13 cellular contexts compared by ENCODE assay signal in genomic region chr2:8491296-8492048, GRCh38.
A peak's percentile ranks its signal among the peaks of the same experiment; 100 is the strongest.
DNase-seq lines count a peak whose midpoint lies in the region; ATAC-seq and TF ChIP-seq lines count a peak whose summit lies in the region.
"Had no signal": no experiment of that assay in that cellular context is flagged by ENCODE, and none has a peak within 500 bp of the region (broad histone marks: within the 10 kb centered on the region; RNA-seq: fewer than 3 reads in every experiment).

No MANE protein-coding gene starts in this region.

- H3K27me3 Mint-ChIP-seq in stimulated activated naive B cell treated with anti-CD40 and anti-IgM and Interleukin-4, amounts not matched to agents 10 μg/mL and 1 μg/mL and 100 μg/mL, for 72 hours, result peaks cover 55 to 75% of the 10 kb centered on the region in 2 donors

- no peaks in the 10 kb centered on the region for H3K9me3 ChIP-seq in skeletal muscle tissue (ENCODE audit: control insufficient read depth in 3 of 3, low read length in 3 of 3)

- peaks cover 0 to 10% (median 5%) of the 10 kb centered on the region in 3 donors for H3K4me1 ChIP-seq in skeletal muscle tissue (ENCODE audit: control insufficient read depth in 3 of 3, insufficient read depth in 3 of 3, low read length in 3 of 3)

- H3K9me3 Mint-ChIP-seq in stimulated activated naive B cell treated with anti-CD40 and anti-IgM and Interleukin-4, amounts not matched to agents 10 μg/mL and 1 μg/mL and 100 μg/mL, for 72 hours, result peaks cover 2 to 3% of the 10 kb centered on the region in 2 donors
- H3K9me3 Mint-ChIP-seq: activated naive CD8-positive, alpha-beta T cell treated with anti-CD3 and anti-CD28 coated beads, Interleukin-2, amount 50 U/mL, for 24 hours; T-helper 2 cell treated with Interferon-gamma antibody and Interleukin-4, amounts not matched to agents 5 μg/mL and 100 μg/mL, for 36 hours had no signal

- H3K36me3 ChIP-seq in skeletal muscle tissue (ENCODE audit: control insufficient read depth in 3 of 3, insufficient read depth in 3 of 3, low read length in 3 of 3), result no peaks in the 10 kb centered on the region

- H3K4me3 ChIP-seq in fibroblast of the aortic adventitia (ENCODE audit: low read depth, low read length) (peak overlapping the region; percentile 14), skeletal muscle tissue (ENCODE audit: low read length in 3 of 3) (no peak overlapping the region)

- TF ChIP-seq CTCF in fibroblast of the aortic adventitia (IDR thresholded peaks at IDR 0.05; ENCODE audit: insufficient read depth, low read length), result no peak

- peaks cover 3 to 7% of the 10 kb centered on the region in 2 donors for H3K36me3 Mint-ChIP-seq in stimulated activated naive B cell treated with anti-CD40 and anti-IgM and Interleukin-4, amounts not matched to agents 10 μg/mL and 1 μg/mL and 100 μg/mL, for 72 hours

- peaks cover 0 to 2% (median 0%) of the 10 kb centered on the region in 3 donors for H3K27me3 ChIP-seq in skeletal muscle tissue (ENCODE audit: control insufficient read depth in 3 of 3, insufficient read depth in 3 of 3, low read length in 3 of 3)

- no peak overlapping the region for H3K9ac ChIP-seq in skeletal muscle tissue (ENCODE audit: low read depth in 1 of 3, low read length in 3 of 3)

- ATAC-seq in GM21825 (IDR thresholded peaks at IDR 0.05; ENCODE audit: unreplicated experiment), result no peak
- ATAC-seq in stimulated activated naive B cell treated with anti-CD40 and anti-IgM and Interleukin-4, amounts not matched to agents 10 μg/mL and 1 μg/mL and 100 μg/mL, for 72 hours (replicated peaks), result no peak
- ATAC-seq: activated naive CD8-positive, alpha-beta T cell treated with anti-CD3 and anti-CD28 coated beads, Interleukin-2, amount 50 U/mL, for 24 hours had no signal

- H3K27ac ChIP-seq in skeletal muscle tissue (ENCODE audit: low read depth, low read length), result peak overlapping the region; percentile 36

- no peak overlapping the region for H3K4me3 Mint-ChIP-seq in stimulated activated naive B cell treated with anti-CD40 and anti-IgM and Interleukin-4, amounts not matched to agents 10 μg/mL and 1 μg/mL and 100 μg/mL, for 72 hours
- H3K4me3 Mint-ChIP-seq: activated naive CD8-positive, alpha-beta T cell treated with anti-CD3 and anti-CD28 coated beads, Interleukin-2, amount 50 U/mL, for 24 hours; T-helper 2 cell treated with Interferon-gamma antibody and Interleukin-4, amounts not matched to agents 5 μg/mL and 100 μg/mL, for 36 hours had no signal

- no peak overlapping the region for H3K27ac Mint-ChIP-seq in stimulated activated naive B cell treated with anti-CD40 and anti-IgM and Interleukin-4, amounts not matched to agents 10 μg/mL and 1 μg/mL and 100 μg/mL, for 72 hours
- H3K27ac Mint-ChIP-seq: activated naive CD8-positive, alpha-beta T cell treated with anti-CD3 and anti-CD28 coated beads, Interleukin-2, amount 50 U/mL, for 24 hours; T-helper 2 cell treated with Interferon-gamma antibody and Interleukin-4, amounts not matched to agents 5 μg/mL and 100 μg/mL, for 36 hours had no signal

- DNase-seq in NCI-H748 (lab: John Stamatoyannopoulos, UW; ENCODE audit: unreplicated experiment) (peak; percentile 60), NCI-H748 treated with DMSO at 0.1 percent for 48 hours (lab: John Stamatoyannopoulos, UW) (no peak), NCI-H82 treated with DMSO at 0.1 percent for 48 hours (lab: John Stamatoyannopoulos, UW; ENCODE audit: unreplicated experiment) (peak; percentile 94), fibroblast of the aortic adventitia (ENCODE audit: low read depth) (peak; percentile 80), NCI-H345 treated with DMSO at 0.1 percent for 48 hours (lab: John Stamatoyannopoulos, UW; ENCODE audit: unreplicated experiment) (no peak)
- DNase-seq in stimulated activated naive B cell treated with anti-CD40 and anti-IgM and Interleukin-4, amounts not matched to agents 10 μg/mL and 1 μg/mL and 100 μg/mL, for 72 hours, result no peak
- DNase-seq: activated CD4-positive, alpha-beta T cell treated with anti-CD3 and anti-CD28 coated beads for 48 hours; activated naive CD8-positive, alpha-beta T cell treated with anti-CD3 and anti-CD28 coated beads, Interleukin-2, amount 50 U/mL, for 24 hours; NK-92 treated with Interleukin-12 subunit alpha and Interleukin-12 subunit beta, amount 100 ng/mL, for 24 hours; nucleus accumbens had no signal

- H3K4me1 Mint-ChIP-seq in stimulated activated naive B cell treated with anti-CD40 and anti-IgM and Interleukin-4, amounts not matched to agents 10 μg/mL and 1 μg/mL and 100 μg/mL, for 72 hours, result peaks cover 26 to 36% of the 10 kb centered on the region in 2 donors

Comparison
In these comparisons a context has a peak if more than half of its experiments do, and no peak if none do; other contexts are left out.
1. DNase-seq: peak in NCI-H748 (single experiment), NCI-H82 treated with DMSO at 0.1 percent for 48 hours (single experiment) and fibroblast of the aortic adventitia (single experiment); none in NCI-H748 treated with DMSO at 0.1 percent for 48 hours (single experiment), stimulated activated naive B cell treated with anti-CD40 and anti-IgM and Interleukin-4, amounts not matched to agents 10 μg/mL and 1 μg/mL and 100 μg/mL, for 72 hours (single experiment) and NCI-H345 treated with DMSO at 0.1 percent for 48 hours (single experiment).